ENCODE assay signal across 17 cellular contexts in genomic region chr14:104425171-104425681, GRCh38.
"Had no signal": no experiment of that assay in that cellular context is flagged by ENCODE, and none has a peak within 500 bp of the region (broad histone marks: within the 10 kb centered on the region; RNA-seq: fewer than 3 reads in every experiment).

No MANE protein-coding gene starts in this region.

- ATAC-seq: mucosa of descending colon; naive thymus-derived CD4-positive, alpha-beta T cell had no signal

- DNase-seq: activated effector memory CD4-positive, alpha-beta T cell treated with Interleukin-2 at 50 U/mL for 16 hours; activated T-cell treated with anti-CD3 and anti-CD28 coated beads, Interleukin-2, amount 50 U/mL, for 1 hour; colonic mucosa; esophagus squamous epithelium; kidney; left lung; naive thymus-derived CD4-positive, alpha-beta T cell; stimulated activated CD4-positive, alpha-beta T cell treated with anti-CD3 and anti-CD28 coated beads, Interleukin-4, amount 100 ng/mL, for 4 hours; stimulated activated CD8-positive, alpha-beta memory T cell treated with anti-CD3 and anti-CD28 coated beads, Interleukin-4, amount 100 ng/mL, for 48 hours; stimulated activated naive CD4-positive, alpha-beta T cell treated with Interleukin-2 at 50 U/mL for 16 hours; T-helper 1 cell; T1000; transverse colon had no signal

- H3K4me3 ChIP-seq: adrenal gland, colonic mucosa, esophagus squamous epithelium, left lung, mucosa of descending colon, skin epidermis, transverse colon had no signal

- H3K36me3 ChIP-seq: adrenal gland, colonic mucosa, esophagus squamous epithelium, left lung, transverse colon had no signal

- H3K27me3 Mint-ChIP-seq: activated naive CD4-positive, alpha-beta T cell treated with anti-CD3 and anti-CD28 coated beads, Interleukin-2, amount 50 U/mL, for 24 hours had no signal

- H3K4me1 ChIP-seq: adrenal gland, colonic mucosa, left lung had no signal

- H3K4me3 Mint-ChIP-seq: activated naive CD4-positive, alpha-beta T cell treated with anti-CD3 and anti-CD28 coated beads, Interleukin-2, amount 50 U/mL, for 24 hours; naive thymus-derived CD4-positive, alpha-beta T cell had no signal

- H3K4me1 Mint-ChIP-seq: activated naive CD4-positive, alpha-beta T cell treated with anti-CD3 and anti-CD28 coated beads, Interleukin-2, amount 50 U/mL, for 24 hours had no signal

- H3K27me3 ChIP-seq: adrenal gland, colonic mucosa, transverse colon had no signal

- H3K27ac Mint-ChIP-seq: activated naive CD4-positive, alpha-beta T cell treated with anti-CD3 and anti-CD28 coated beads, Interleukin-2, amount 50 U/mL, for 24 hours had no signal

- H3K9me3 ChIP-seq: adrenal gland, colonic mucosa, esophagus squamous epithelium, left lung, mucosa of descending colon, transverse colon had no signal

- H3K36me3 Mint-ChIP-seq: activated naive CD4-positive, alpha-beta T cell treated with anti-CD3 and anti-CD28 coated beads, Interleukin-2, amount 50 U/mL, for 24 hours; naive thymus-derived CD4-positive, alpha-beta T cell had no signal

- H3K27ac ChIP-seq: adrenal gland, colonic mucosa, esophagus squamous epithelium, left lung, skin epidermis, transverse colon had no signal

- H3K9me3 Mint-ChIP-seq: activated naive CD4-positive, alpha-beta T cell treated with anti-CD3 and anti-CD28 coated beads, Interleukin-2, amount 50 U/mL, for 24 hours; naive thymus-derived CD4-positive, alpha-beta T cell had no signal
